Comparison of ENCODE assay signal across 11 cellular contexts in the genomic region with DNA sequence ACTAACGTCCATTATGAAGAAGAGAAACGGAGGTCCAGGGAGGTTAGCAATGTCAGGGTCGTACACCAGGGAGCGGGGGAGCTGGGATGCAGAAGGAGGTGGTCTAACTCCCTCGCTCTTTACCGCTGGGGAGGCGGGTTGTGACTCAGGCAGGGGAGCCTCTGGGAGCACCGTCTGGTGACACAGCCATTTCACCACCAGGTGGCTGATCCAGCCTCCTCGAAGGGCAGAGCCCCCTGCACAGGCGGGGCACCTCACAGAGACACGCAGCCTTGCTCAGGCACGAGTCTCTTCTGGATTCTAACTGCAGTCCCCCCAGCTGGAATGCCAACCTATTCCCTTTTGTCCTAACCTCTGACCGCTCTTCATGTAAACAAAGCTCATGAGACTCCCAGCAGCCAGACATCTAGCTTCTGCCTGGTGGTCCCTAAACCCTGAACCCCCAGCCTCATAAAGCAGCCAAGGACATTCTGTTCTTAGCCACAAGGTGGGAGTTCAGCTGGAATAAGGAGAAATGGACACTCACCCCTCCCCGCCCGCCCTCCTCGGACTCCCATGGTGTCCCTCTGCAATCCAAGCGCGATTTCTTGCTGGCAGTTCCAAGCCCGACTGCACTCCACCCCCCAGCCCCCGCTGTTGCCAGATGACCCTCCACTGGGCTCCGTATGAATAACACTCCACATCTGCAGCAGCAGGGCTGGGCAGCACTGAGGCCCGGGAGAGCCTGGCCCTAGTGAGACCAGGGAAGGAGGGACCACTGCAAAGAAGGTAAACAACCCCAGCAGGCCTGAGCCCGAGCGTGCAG.
DNase-seq lines count a peak whose midpoint lies in the region; ATAC-seq, FAIRE-seq and TF ChIP-seq lines count a peak whose summit lies in the region.
"Had no signal": no experiment of that assay in that cellular context is flagged by ENCODE, and none has a peak within 500 bp of the region (broad histone marks: within the 10 kb centered on the region; RNA-seq: fewer than 3 reads in every experiment).

No MANE protein-coding gene starts in this region.

- no peak for FAIRE-seq in D721Med (lab: Jason Lieb, UNC)
- FAIRE-seq: colon, TTC549 had no signal

- H3K9ac ChIP-seq in muscle layer of colon (ENCODE audit: low read length), result peak overlapping the region; percentile 93

- peak; percentile 43 for TF ChIP-seq CTCF in epithelial cell of proximal tubule (conservative IDR thresholded peaks at IDR 0.05; ENCODE audit: low read depth, low read length)
- no peak for TF ChIP-seq CTCF in D721Med (IDR thresholded peaks at IDR 0.05; ENCODE audit: insufficient read depth, missing control alignments)

- H3K27me3 ChIP-seq in muscle layer of colon (ENCODE audit: control insufficient read depth in 1 of 2, insufficient read depth in 2 of 2, low read length in 2 of 2), result no peaks in the 10 kb centered on the region

- H3K36me3 ChIP-seq in muscle layer of colon (ENCODE audit: insufficient read depth, low read length), result peaks cover 42% of the 10 kb centered on the region

- no peak overlapping the region for H3K4me3 Mint-ChIP-seq in activated T-cell treated with anti-CD3 and anti-CD28 coated beads, Interleukin-2, amount 50 U/mL, for 72 hours
- H3K4me3 Mint-ChIP-seq: CD14-positive monocyte had no signal

- H3K4me3 ChIP-seq in Jurkat, Clone E6-1 (ENCODE audit: low read length), result no peak overlapping the region
- H3K4me3 ChIP-seq in epithelial cell of proximal tubule (ENCODE audit: low read depth, low read length) (no peak overlapping the region), muscle layer of colon (ENCODE audit: low read depth in 1 of 2, low read length in 2 of 2) (no peak overlapping the region)

- no peaks in the 10 kb centered on the region for H3K27me3 Mint-ChIP-seq in activated T-cell treated with anti-CD3 and anti-CD28 coated beads, Interleukin-2, amount 50 U/mL, for 72 hours (ENCODE audit: low read depth)

- H3K9me3 ChIP-seq in muscle layer of colon (ENCODE audit: low read length), result no peaks in the 10 kb centered on the region

- no peaks in the 10 kb centered on the region for H3K36me3 Mint-ChIP-seq in activated T-cell treated with anti-CD3 and anti-CD28 coated beads, Interleukin-2, amount 50 U/mL, for 72 hours (ENCODE audit: insufficient read depth in 2 of 2)

- peaks cover 99% of the 10 kb centered on the region for H3K4me1 ChIP-seq in muscle layer of colon (ENCODE audit: insufficient read depth, low read length)

- no peak for ATAC-seq in GM21447 (IDR thresholded peaks at IDR 0.05; ENCODE audit: unreplicated experiment)
- ATAC-seq in activated T-cell treated with anti-CD3 and anti-CD28 coated beads, Interleukin-2, amount 50 U/mL, for 72 hours (replicated peaks in 1 of 2), result no peak
- ATAC-seq in GM19328 (IDR thresholded peaks at IDR 0.05; ENCODE audit: unreplicated experiment), result no peak

- DNase-seq in A172 (ENCODE audit: low spot score) (peak; percentile 35), epithelial cell of proximal tubule (ENCODE audit: low read depth) (no peak), D721Med (ENCODE audit: insufficient read length, low spot score) (no peak)
- peak; percentile 2 for DNase-seq in Jurkat, Clone E6-1 (ENCODE audit: low read depth, low spot score)
- DNase-seq in activated T-cell treated with anti-CD3 and anti-CD28 coated beads, Interleukin-2, amount 50 U/mL, for 72 hours, result no peak

- no peaks in the 10 kb centered on the region for H3K4me1 Mint-ChIP-seq in activated T-cell treated with anti-CD3 and anti-CD28 coated beads, Interleukin-2, amount 50 U/mL, for 72 hours (ENCODE audit: low read depth)

- H3K27ac ChIP-seq in muscle layer of colon (ENCODE audit: low read depth, low read length), result peak overlapping the region; percentile 97

- H3K27ac Mint-ChIP-seq in activated T-cell treated with anti-CD3 and anti-CD28 coated beads, Interleukin-2, amount 50 U/mL, for 72 hours, result no peak overlapping the region
- H3K27ac Mint-ChIP-seq: CD14-positive monocyte had no signal

- no peaks in the 10 kb centered on the region for H3K9me3 Mint-ChIP-seq in activated T-cell treated with anti-CD3 and anti-CD28 coated beads, Interleukin-2, amount 50 U/mL, for 72 hours
- H3K9me3 Mint-ChIP-seq: CD14-positive monocyte had no signal

Comparison
In these comparisons a context has a peak if more than half of its experiments do, and no peak if none do; other contexts are left out.
1. DNase-seq: peak in A172 (single experiment) and Jurkat, Clone E6-1 (single experiment); none in epithelial cell of proximal tubule (single experiment), activated T-cell treated with anti-CD3 and anti-CD28 coated beads, Interleukin-2, amount 50 U/mL, for 72 hours (0 of 2) and D721Med (single experiment).